ENCODE assay signal across 14 cellular contexts in the genomic region with DNA sequence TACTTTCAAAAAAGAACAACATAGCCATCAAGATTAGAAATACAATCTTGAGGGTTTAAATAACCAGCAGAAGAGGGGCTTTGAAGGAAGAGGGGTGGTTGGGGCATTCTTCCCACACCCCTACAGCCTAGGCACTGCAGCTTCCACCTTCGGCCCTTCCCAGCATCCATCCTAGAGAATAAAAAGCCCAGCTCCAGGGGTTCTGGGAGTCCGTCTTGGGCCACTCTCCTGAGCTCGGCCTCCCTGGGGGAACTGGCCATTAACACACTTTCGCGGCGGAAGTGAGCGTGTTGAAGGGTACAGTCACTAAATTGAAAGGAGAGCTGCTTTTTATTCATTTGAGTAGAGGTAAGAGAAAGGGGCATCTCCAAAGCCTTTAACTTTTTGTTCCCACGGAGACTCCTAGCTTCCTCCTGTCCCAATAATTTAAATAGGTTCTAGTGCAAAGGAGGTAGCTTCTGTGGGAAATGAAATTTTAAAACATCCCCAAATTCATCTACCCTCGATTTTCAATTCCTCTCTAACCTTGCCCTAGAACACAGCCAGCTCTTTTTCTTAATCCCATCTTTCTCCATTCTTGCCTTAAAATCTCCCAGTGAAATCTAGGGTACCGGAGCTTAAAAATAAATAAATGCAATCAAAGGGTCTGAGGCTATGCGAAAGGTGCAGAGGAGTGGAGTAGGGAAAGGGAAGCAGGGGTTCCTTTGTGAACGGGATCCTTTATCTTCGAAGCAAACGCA. TPM values are rescaled to one million over a fixed set of nuclear protein-coding genes. Genes with fewer than 3 reads are reported as not detected.
DNase-seq lines count a peak whose midpoint lies in the region; ATAC-seq and TF ChIP-seq lines count a peak whose summit lies in the region.
"Had no signal": no experiment of that assay in that cellular context is flagged by ENCODE, and none has a peak within 500 bp of the region (broad histone marks: within the 10 kb centered on the region; RNA-seq: fewer than 3 reads in every experiment).

No MANE protein-coding gene starts in this region.

- peak; percentile 34 for DNase-seq in NCI-H1105 (lab: John Stamatoyannopoulos, UW)
- no peak for DNase-seq in NCI-H1105 treated with DMSO at 0.1 percent for 48 hours (lab: John Stamatoyannopoulos, UW)
- peak in 3 of 61 donors; percentile 14 to 30 (median 23) for DNase-seq in caudate nucleus (lab: John Stamatoyannopoulos, UW)
- no peak for DNase-seq in mesenchymal stem cell
- DNase-seq in suprapubic skin (ENCODE audit: low spot score in 2 of 2), result no peak
- no peak for DNase-seq in NCI-H226
- DNase-seq: activated CD4-positive, alpha-beta T cell treated with anti-CD3 and anti-CD28 coated beads, Interleukin-2, amount 50 U/mL, for 4 hours; IMR-90; NCI-H2081 treated with DMSO at 0.1 percent for 48 hours; PC-3; T-helper 1 cell had no signal

- peak overlapping the region; percentile 39 for H2BK15ac ChIP-seq in mesenchymal stem cell (ENCODE audit: low read depth, poor library complexity, severe bottlenecking)

- H3K14ac ChIP-seq in mesenchymal stem cell (ENCODE audit: low read length in 2 of 2), result no peak overlapping the region

- H4K8ac ChIP-seq in mesenchymal stem cell (ENCODE audit: low read length), result no peak overlapping the region

- H4K91ac ChIP-seq in mesenchymal stem cell (ENCODE audit: low read length), result no peak overlapping the region

- H3K4ac ChIP-seq in mesenchymal stem cell (ENCODE audit: low read depth in 1 of 2, low read length in 2 of 2), result no peak overlapping the region

- H3K9me3 ChIP-seq in mesenchymal stem cell (ENCODE audit: control insufficient read depth, low read length) (no peaks in the 10 kb centered on the region), suprapubic skin (no peaks in the 10 kb centered on the region)

- no peak overlapping the region for H3K4me2 ChIP-seq in mesenchymal stem cell (ENCODE audit: low read length, poor library complexity, severe bottlenecking)

- H3K23ac ChIP-seq in mesenchymal stem cell (ENCODE audit: low read length in 2 of 2), result no peak overlapping the region

- H2BK5ac ChIP-seq in mesenchymal stem cell (ENCODE audit: low read depth, low read length, poor library complexity, severe bottlenecking), result no peak overlapping the region

- TF ChIP-seq POLR2A in suprapubic skin (IDR thresholded peaks at IDR 0.05), result no peak

- no peak for TF ChIP-seq EP300 in suprapubic skin (IDR thresholded peaks at IDR 0.05)

- no peaks in the 10 kb centered on the region for H3K36me3 ChIP-seq in mesenchymal stem cell (ENCODE audit: control insufficient read depth in 1 of 2, insufficient read depth in 2 of 2, low read depth in 1 of 2, low read length in 2 of 2)
- no peaks in the 10 kb centered on the region for H3K36me3 ChIP-seq in suprapubic skin

- H3K18ac ChIP-seq in mesenchymal stem cell (ENCODE audit: low read depth in 1 of 2, low read length in 2 of 2), result no peak overlapping the region

- H2AK5ac ChIP-seq in mesenchymal stem cell (ENCODE audit: low read length, severe bottlenecking), result no peak overlapping the region

- no peak for TF ChIP-seq CTCF in suprapubic skin (IDR thresholded peaks at IDR 0.05)

- H3K27me3 ChIP-seq in mesenchymal stem cell (ENCODE audit: control insufficient read depth in 1 of 2, insufficient read depth in 1 of 2, low read length in 2 of 2) (peaks cover 92 to 100% of the 10 kb centered on the region in 2 experiments), suprapubic skin (peaks cover 17% of the 10 kb centered on the region)

- ATAC-seq in GM21717 (IDR thresholded peaks at IDR 0.05; ENCODE audit: unreplicated experiment) (no peak), GM19397 (IDR thresholded peaks at IDR 0.05; ENCODE audit: unreplicated experiment) (no peak)
- ATAC-seq: PC-3 had no signal

- WGBS in mesenchymal stem cell, result 11% methylated on average over 11 of the region's 14 CpGs
- WGBS in suprapubic skin, result 72% methylated on average over 14 of the region's 14 CpGs

- H3K4me3 ChIP-seq in mesenchymal stem cell (ENCODE audit: insufficient read depth in 1 of 2, low read depth in 1 of 2, low read length in 2 of 2) (no peak overlapping the region), suprapubic skin (peak overlapping the region; percentile 61)

- H3K4me1 ChIP-seq in mesenchymal stem cell (ENCODE audit: control insufficient read depth, insufficient read depth, low read depth, low read length) (peaks cover 37% of the 10 kb centered on the region), suprapubic skin (peaks cover 75% of the 10 kb centered on the region)
- H3K4me1 ChIP-seq: parathyroid adenoma had no signal

- H2BK120ac ChIP-seq in mesenchymal stem cell (ENCODE audit: low read depth, low read length), result no peak overlapping the region

- H3K27ac ChIP-seq in caudate nucleus (ENCODE audit: low read depth, low read length), result peak overlapping the region; percentile 93
- no peak overlapping the region for H3K27ac ChIP-seq in mesenchymal stem cell (ENCODE audit: low read length, poor library complexity, severe bottlenecking)
- H3K27ac ChIP-seq in suprapubic skin, result peak overlapping the region; percentile 88

- no peak overlapping the region for H2AFZ ChIP-seq in mesenchymal stem cell (ENCODE audit: low read depth, low read length)
- H2AFZ ChIP-seq: parathyroid adenoma had no signal

- H3K79me1 ChIP-seq in mesenchymal stem cell (replicated peaks; ENCODE audit: low read length, poor library complexity, severe bottlenecking), result no peaks in the 10 kb centered on the region

- no peak overlapping the region for H2BK12ac ChIP-seq in mesenchymal stem cell (ENCODE audit: low read length in 2 of 2)

- H3K9ac ChIP-seq in mesenchymal stem cell (ENCODE audit: low read length), result peak overlapping the region; percentile 54
- H3K9ac ChIP-seq: parathyroid adenoma had no signal

RNA-seq across cellular contexts. Expression of a gene that starts 31.1 kb away (rescaled TPM):
- polyA plus RNA-seq in mesenchymal stem cell (2013, experiment 1 of 2), result 1.2 TPM
- polyA plus RNA-seq in mesenchymal stem cell (2013, experiment 2 of 2), result 0.78 TPM
- 100 to 1,000 TPM in 2 of 4 donors, 10 to 100 TPM in 2; 90.4 to 204 (median 112) TPM for total RNA-seq in suprapubic skin
